In genomic region chr1:226584164-226584563, GRCh38 we compare ENCODE assay signal across 21 cellular contexts. TPM values are rescaled to one million over a fixed set of nuclear protein-coding genes. Genes with fewer than 3 reads are reported as not detected.
DNase-seq lines count a peak whose midpoint lies in the region; ATAC-seq, FAIRE-seq and TF ChIP-seq lines count a peak whose summit lies in the region.
"Had no signal": no experiment of that assay in that cellular context is flagged by ENCODE, and none has a peak within 500 bp of the region (broad histone marks: within the 10 kb centered on the region; RNA-seq: fewer than 3 reads in every experiment).

No MANE protein-coding gene starts in this region.

- H3K36me3 ChIP-seq in OCI-LY7 (ENCODE audit: insufficient read depth, low read length) (no peaks in the 10 kb centered on the region), kidney (ENCODE audit: control insufficient read depth in 1 of 2, insufficient read depth in 2 of 2, low read length in 2 of 2) (no peaks in the 10 kb centered on the region)
- H3K36me3 ChIP-seq: BE2C had no signal

- H2AFZ ChIP-seq in OCI-LY7 (ENCODE audit: low read length), result no peak overlapping the region

- no peaks in the 10 kb centered on the region for H3K79me2 ChIP-seq in OCI-LY7 (ENCODE audit: insufficient read depth, low read depth, low read length)

- H3K9me3 ChIP-seq in OCI-LY7 (ENCODE audit: low read length), result no peaks in the 10 kb centered on the region
- H3K9me3 ChIP-seq in kidney (ENCODE audit: control insufficient read depth in 1 of 2, low read length in 2 of 2), result no peaks in the 10 kb centered on the region
- H3K9me3 ChIP-seq: BE2C had no signal

- FAIRE-seq in kidney (lab: Jason Lieb, UNC), result no peak
- FAIRE-seq: GM12878, GM18507 had no signal

- POLR2A ChIA-PET in OCI-LY7 (lab: Charles Lee), result interaction anchor here (1.4 kb wide), 1 partner anchor 38 kb away, joined by 3 read pairs; no protein-coding TSS in a partner anchor

- H4K20me1 ChIP-seq in OCI-LY7 (ENCODE audit: insufficient read depth, low read length), result no peaks in the 10 kb centered on the region

- intact Hi-C loops in OCI-LY7 (cut with micrococcal nuclease; ENCODE audit: unreplicated experiment), result no loop called here
- intact Hi-C loops in kidney (cut with DNase I), result no loop called here

- TF ChIP-seq CTCF in OCI-LY7 (conservative IDR thresholded peaks at IDR 0.05; ENCODE audit: low read length), result no peak
- TF ChIP-seq CTCF in kidney (IDR thresholded peaks at IDR 0.05; ENCODE audit: borderline replicate concordance, extremely low read depth, insufficient read depth), result no peak

- H3K4me3 ChIP-seq in OCI-LY7 (ENCODE audit: low read depth, low read length, poor library complexity, severe bottlenecking), result no peak overlapping the region
- no peak overlapping the region for H3K4me3 ChIP-seq in kidney (ENCODE audit: low read length in 2 of 2)
- H3K4me3 ChIP-seq: GM12878 had no signal

- no TSS peak for BruUV-seq in OCI-LY7 (replicated peaks; lab: Mats Ljungman, UMichigan)

- CTCF ChIA-PET in OCI-LY7 (lab: Charles Lee; ENCODE audit: unreplicated experiment), result interaction anchor here (0.7 kb wide), 1 partner anchor 15 kb away, joined by 3 read pairs; no protein-coding TSS in a partner anchor

- H3K9ac ChIP-seq in kidney (ENCODE audit: low read length in 2 of 2), result no peak overlapping the region

- no peak overlapping the region for H3K4me2 ChIP-seq in OCI-LY7 (ENCODE audit: low read length)

- H3K4me1 ChIP-seq in OCI-LY7 (ENCODE audit: insufficient read depth, low read length, poor library complexity, severe bottlenecking) (no peaks in the 10 kb centered on the region), kidney (ENCODE audit: control insufficient read depth in 1 of 2, insufficient read depth in 1 of 2, low read depth in 1 of 2, low read length in 2 of 2) (no peaks in the 10 kb centered on the region)
- H3K4me1 ChIP-seq: BE2C had no signal

- no peaks in the 10 kb centered on the region for H3K9me2 ChIP-seq in OCI-LY7 (ENCODE audit: insufficient read depth, low read length)

- H3K27ac ChIP-seq in OCI-LY7 (ENCODE audit: low read depth, low read length, poor library complexity, severe bottlenecking), result no peak overlapping the region
- no peak overlapping the region for H3K27ac ChIP-seq in kidney (ENCODE audit: low read depth in 2 of 2, low read length in 2 of 2)
- H3K27ac ChIP-seq: 22Rv1 had no signal

- no peak for ATAC-seq in GM21526 (IDR thresholded peaks at IDR 0.05; ENCODE audit: low FRiP score, unreplicated experiment)
- ATAC-seq: GM12878, Panc1, Right ventricle myocardium inferior had no signal

- DNase-seq in DMS53 (lab: John Stamatoyannopoulos, UW) (peak; percentile 18), DMS53 treated with DMSO at 0.1 percent for 48 hours (lab: John Stamatoyannopoulos, UW; ENCODE audit: unreplicated experiment) (no peak), DMS79 treated with DMSO at 0.1 percent for 48 hours (lab: John Stamatoyannopoulos, UW) (peak; percentile 79), OCI-LY7 (ENCODE audit: low spot score) (peak; percentile 15), kidney (peak; percentile 8), ecto neural progenitor cell (ENCODE audit: low spot score) (no peak), HK-2 (ENCODE audit: unreplicated experiment) (no peak)
- DNase-seq: BE2C; CD8-positive, alpha-beta memory T cell; GOT3; KG1; NCI-H1105; NCI-H1694 treated with DMSO at 0.1 percent for 48 hours; NCI-H748 treated with DMSO at 0.1 percent for 48 hours had no signal

RNA-seq across cellular contexts. Expression of gene STUM, which starts 35.6 kb away (rescaled TPM):
- total RNA-seq in OCI-LY7 (2014; rRNA removed; shearing (Covaris generic)), result not detected in 2 replicates
- not detected in 2 replicates for total RNA-seq in OCI-LY7 (2022)
- total RNA-seq in kidney, result 1.6 TPM
- 1.9 TPM for polyA plus RNA-seq in kidney (ENCODE audit: insufficient read depth, low read depth, low replicate concordance)
- total RNA-seq: CD8-positive, alpha-beta memory T cell; M059J had no signal

Comparison
In these comparisons a context has a peak if more than half of its experiments do, and no peak if none do; other contexts are left out.
1. DNase-seq: peak in DMS53 (single experiment), DMS79 treated with DMSO at 0.1 percent for 48 hours (single experiment), OCI-LY7 (single experiment) and kidney (single experiment); none in DMS53 treated with DMSO at 0.1 percent for 48 hours (single experiment), ecto neural progenitor cell (single experiment) and HK-2 (single experiment).